Comparison of ENCODE assay signal across 1 cellular context in the genomic region with DNA sequence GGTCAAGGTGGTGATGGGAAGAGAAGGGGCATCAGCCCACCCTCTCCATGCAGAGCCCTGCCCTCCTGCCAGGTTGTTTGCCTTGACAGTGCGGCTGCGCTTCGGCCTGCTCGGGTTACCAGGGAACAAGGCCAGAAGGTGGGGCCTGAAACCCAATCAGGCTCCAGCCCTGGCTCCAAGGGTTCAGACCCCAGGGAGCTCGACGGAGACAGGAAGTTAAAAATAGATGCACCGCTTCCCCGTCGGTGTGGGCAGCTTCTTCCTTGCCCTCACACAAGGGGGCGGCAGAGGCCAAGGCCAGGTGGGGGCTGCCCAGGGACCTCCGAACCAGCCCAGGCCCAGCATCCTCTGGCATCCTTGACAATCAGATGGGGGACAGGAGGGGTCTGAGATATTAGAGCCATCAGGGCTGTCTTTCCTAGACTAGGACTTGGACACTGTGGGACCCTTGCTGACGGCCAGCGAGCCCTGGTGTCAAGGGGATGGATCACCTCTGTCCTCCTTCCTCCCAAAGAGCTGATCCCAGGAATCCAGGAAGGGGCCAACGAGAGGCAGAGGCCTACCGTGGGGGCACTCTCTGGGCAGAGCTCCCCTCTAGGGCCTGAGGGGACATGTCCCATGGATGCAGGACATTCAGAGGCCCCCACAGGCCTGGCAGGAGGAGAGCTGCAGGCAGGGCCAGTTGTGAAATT.
A peak's percentile ranks its signal among the peaks of the same experiment; 100 is the strongest.
TF ChIP-seq lines count a peak whose summit lies in the region.

No MANE protein-coding gene starts in this region.

TF ChIP-seq in HepG2, 621 proteins besides CTCF, POLR2A, EP300 and RAD21 (continued from another document and continues in another):
- TF ChIP-seq, protein P1, sequence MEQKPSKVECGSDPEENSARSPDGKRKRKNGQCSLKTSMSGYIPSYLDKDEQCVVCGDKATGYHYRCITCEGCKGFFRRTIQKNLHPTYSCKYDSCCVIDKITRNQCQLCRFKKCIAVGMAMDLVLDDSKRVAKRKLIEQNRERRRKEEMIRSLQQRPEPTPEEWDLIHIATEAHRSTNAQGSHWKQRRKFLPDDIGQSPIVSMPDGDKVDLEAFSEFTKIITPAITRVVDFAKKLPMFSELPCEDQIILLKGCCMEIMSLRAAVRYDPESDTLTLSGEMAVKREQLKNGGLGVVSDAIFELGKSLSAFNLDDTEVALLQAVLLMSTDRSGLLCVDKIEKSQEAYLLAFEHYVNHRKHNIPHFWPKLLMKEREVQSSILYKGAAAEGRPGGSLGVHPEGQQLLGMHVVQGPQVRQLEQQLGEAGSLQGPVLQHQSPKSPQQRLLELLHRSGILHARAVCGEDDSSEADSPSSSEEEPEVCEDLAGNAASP (CRISPR knock-in tag; IDR thresholded peaks at IDR 0.05; ENCODE audit: borderline replicate concordance): 0 out of 2 replicates have a peak, but pooled peaks have one; percentile 40
- no peak for TF ChIP-seq HES4 (CRISPR knock-in tag; IDR thresholded peaks at IDR 0.05; ENCODE audit: borderline replicate concordance)
- TF ChIP-seq SSRP1 (CRISPR knock-in tag; IDR thresholded peaks at IDR 0.05): no peak
- no peak for TF ChIP-seq ZNF775 (CRISPR knock-in tag; IDR thresholded peaks at IDR 0.05; ENCODE audit: borderline replicate concordance)
- TF ChIP-seq ZSCAN29 (CRISPR knock-in tag; conservative IDR thresholded peaks at IDR 0.05): peak; percentile 40; the same call in 1 of the 2 replicates
- TF ChIP-seq JUNB (CRISPR knock-in tag; IDR thresholded peaks at IDR 0.05; ENCODE audit: borderline replicate concordance): no peak
- no peak; the same call in 1 of the 2 replicates for TF ChIP-seq PPARG (CRISPR knock-in tag; conservative IDR thresholded peaks at IDR 0.05)
- TF ChIP-seq FIP1L1 (IDR thresholded peaks at IDR 0.05; ENCODE audit: borderline replicate concordance, insufficient read depth, low read depth, low read length): no peak
- TF ChIP-seq ZNF235 (CRISPR knock-in tag; IDR thresholded peaks at IDR 0.05; ENCODE audit: borderline replicate concordance): no peak
- TF ChIP-seq IRX3 (CRISPR knock-in tag; IDR thresholded peaks at IDR 0.05; ENCODE audit: borderline replicate concordance, low read depth): no peak
- no peak; the same call in 1 of the 2 replicates for TF ChIP-seq FOXK1 (CRISPR knock-in tag; IDR thresholded peaks at IDR 0.05; ENCODE audit: borderline replicate concordance, low read depth)
- peak; percentile 75 for TF ChIP-seq KDM2A (CRISPR knock-in tag; IDR thresholded peaks at IDR 0.05; ENCODE audit: borderline replicate concordance, low read depth)
- no peak for TF ChIP-seq PLRG1 (conservative IDR thresholded peaks at IDR 0.05)
- TF ChIP-seq, protein P2, sequence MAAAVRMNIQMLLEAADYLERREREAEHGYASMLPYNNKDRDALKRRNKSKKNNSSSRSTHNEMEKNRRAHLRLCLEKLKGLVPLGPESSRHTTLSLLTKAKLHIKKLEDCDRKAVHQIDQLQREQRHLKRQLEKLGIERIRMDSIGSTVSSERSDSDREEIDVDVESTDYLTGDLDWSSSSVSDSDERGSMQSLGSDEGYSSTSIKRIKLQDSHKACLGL (CRISPR knock-in tag; IDR thresholded peaks at IDR 0.05): no peak
- TF ChIP-seq KDM5A (IDR thresholded peaks at IDR 0.05; ENCODE audit: borderline replicate concordance, low read length): no peak
- no peak for TF ChIP-seq SOX13 (IDR thresholded peaks at IDR 0.05)
- TF ChIP-seq SOX13 (CRISPR knock-in tag; conservative IDR thresholded peaks at IDR 0.05 in 1 of 2, IDR thresholded peaks at IDR 0.05 in 1 of 2): 0 out of 4 replicates have a peak, but pooled peaks of 1 of the 2 experiments have one; percentile 25
- peak; percentile 53; the same call in 1 of the 2 replicates for TF ChIP-seq SAP130 (CRISPR knock-in tag; IDR thresholded peaks at IDR 0.05; ENCODE audit: low read depth)
- TF ChIP-seq ISX (CRISPR knock-in tag; conservative IDR thresholded peaks at IDR 0.05): no peak
- no peak for TF ChIP-seq ZNF781 (CRISPR knock-in tag; IDR thresholded peaks at IDR 0.05; ENCODE audit: borderline replicate concordance, not compliant biosample characterization)
- TF ChIP-seq, protein P3, sequence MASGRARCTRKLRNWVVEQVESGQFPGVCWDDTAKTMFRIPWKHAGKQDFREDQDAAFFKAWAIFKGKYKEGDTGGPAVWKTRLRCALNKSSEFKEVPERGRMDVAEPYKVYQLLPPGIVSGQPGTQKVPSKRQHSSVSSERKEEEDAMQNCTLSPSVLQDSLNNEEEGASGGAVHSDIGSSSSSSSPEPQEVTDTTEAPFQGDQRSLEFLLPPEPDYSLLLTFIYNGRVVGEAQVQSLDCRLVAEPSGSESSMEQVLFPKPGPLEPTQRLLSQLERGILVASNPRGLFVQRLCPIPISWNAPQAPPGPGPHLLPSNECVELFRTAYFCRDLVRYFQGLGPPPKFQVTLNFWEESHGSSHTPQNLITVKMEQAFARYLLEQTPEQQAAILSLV (CRISPR knock-in tag; IDR thresholded peaks at IDR 0.05; ENCODE audit: borderline replicate concordance): no peak
- peak; percentile 91; the same call in 1 of the 2 replicates for TF ChIP-seq ZNF572 (CRISPR knock-in tag; IDR thresholded peaks at IDR 0.05)
- TF ChIP-seq NR2F2 (IDR thresholded peaks at IDR 0.05; ENCODE audit: borderline replicate concordance, low read depth): no peak
- 0 out of 2 replicates have a peak, but pooled peaks have one; percentile 10 for TF ChIP-seq MYC (CRISPR knock-in tag; IDR thresholded peaks at IDR 0.05; ENCODE audit: borderline replicate concordance)
- TF ChIP-seq RFXAP (CRISPR knock-in tag; IDR thresholded peaks at IDR 0.05; ENCODE audit: borderline replicate concordance): peak; percentile 89
- peak; percentile 64 for TF ChIP-seq GABPB1 (CRISPR knock-in tag; IDR thresholded peaks at IDR 0.05)
- no peak for TF ChIP-seq NFIC (IDR thresholded peaks at IDR 0.05; ENCODE audit: low read length)
- no peak for TF ChIP-seq NFE2 (CRISPR knock-in tag; IDR thresholded peaks at IDR 0.05)
- TF ChIP-seq, protein P4, sequence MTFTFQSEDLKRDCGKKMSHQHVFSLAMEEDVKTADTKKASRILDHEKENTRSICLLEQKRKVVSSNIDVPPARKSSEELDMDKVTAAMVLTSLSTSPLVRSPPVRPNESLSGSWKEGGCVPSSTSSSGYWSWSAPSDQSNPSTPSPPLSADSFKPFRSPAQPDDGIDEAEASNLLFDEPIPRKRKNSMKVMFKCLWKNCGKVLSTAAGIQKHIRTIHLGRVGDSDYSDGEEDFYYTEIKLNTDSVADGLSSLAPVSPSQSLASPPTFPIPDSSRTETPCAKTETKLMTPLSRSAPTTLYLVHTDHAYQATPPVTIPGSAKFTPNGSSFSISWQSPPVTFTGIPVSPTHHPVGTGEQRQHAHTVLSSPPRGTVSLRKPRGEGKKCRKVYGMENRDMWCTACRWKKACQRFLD (CRISPR knock-in tag; IDR thresholded peaks at IDR 0.05; ENCODE audit: borderline replicate concordance): no peak
- TF ChIP-seq RAD51 (IDR thresholded peaks at IDR 0.05; ENCODE audit: borderline replicate concordance): no peak
- no peak for TF ChIP-seq ATRX (CRISPR knock-in tag; IDR thresholded peaks at IDR 0.05; ENCODE audit: borderline replicate concordance)
- TF ChIP-seq, protein P5, sequence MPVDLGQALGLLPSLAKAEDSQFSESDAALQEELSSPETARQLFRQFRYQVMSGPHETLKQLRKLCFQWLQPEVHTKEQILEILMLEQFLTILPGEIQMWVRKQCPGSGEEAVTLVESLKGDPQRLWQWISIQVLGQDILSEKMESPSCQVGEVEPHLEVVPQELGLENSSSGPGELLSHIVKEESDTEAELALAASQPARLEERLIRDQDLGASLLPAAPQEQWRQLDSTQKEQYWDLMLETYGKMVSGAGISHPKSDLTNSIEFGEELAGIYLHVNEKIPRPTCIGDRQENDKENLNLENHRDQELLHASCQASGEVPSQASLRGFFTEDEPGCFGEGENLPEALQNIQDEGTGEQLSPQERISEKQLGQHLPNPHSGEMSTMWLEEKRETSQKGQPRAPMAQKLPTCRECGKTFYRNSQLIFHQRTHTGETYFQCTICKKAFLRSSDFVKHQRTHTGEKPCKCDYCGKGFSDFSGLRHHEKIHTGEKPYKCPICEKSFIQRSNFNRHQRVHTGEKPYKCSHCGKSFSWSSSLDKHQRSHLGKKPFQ (CRISPR knock-in tag; IDR thresholded peaks at IDR 0.05; ENCODE audit: insufficient replicate concordance): no peak
- no peak for TF ChIP-seq GTF2F1 (IDR thresholded peaks at IDR 0.05; ENCODE audit: low read length)
- TF ChIP-seq SIN3B (IDR thresholded peaks at IDR 0.05; ENCODE audit: low read length): no peak
- TF ChIP-seq, protein P6, sequence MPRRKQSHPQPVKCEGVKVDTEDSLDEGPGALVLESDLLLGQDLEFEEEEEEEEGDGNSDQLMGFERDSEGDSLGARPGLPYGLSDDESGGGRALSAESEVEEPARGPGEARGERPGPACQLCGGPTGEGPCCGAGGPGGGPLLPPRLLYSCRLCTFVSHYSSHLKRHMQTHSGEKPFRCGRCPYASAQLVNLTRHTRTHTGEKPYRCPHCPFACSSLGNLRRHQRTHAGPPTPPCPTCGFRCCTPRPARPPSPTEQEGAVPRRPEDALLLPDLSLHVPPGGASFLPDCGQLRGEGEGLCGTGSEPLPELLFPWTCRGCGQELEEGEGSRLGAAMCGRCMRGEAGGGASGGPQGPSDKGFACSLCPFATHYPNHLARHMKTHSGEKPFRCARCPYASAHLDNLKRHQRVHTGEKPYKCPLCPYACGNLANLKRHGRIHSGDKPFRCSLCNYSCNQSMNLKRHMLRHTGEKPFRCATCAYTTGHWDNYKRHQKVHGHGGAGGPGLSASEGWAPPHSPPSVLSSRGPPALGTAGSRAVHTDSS (CRISPR knock-in tag; conservative IDR thresholded peaks at IDR 0.05): no peak
- TF ChIP-seq, protein P7, sequence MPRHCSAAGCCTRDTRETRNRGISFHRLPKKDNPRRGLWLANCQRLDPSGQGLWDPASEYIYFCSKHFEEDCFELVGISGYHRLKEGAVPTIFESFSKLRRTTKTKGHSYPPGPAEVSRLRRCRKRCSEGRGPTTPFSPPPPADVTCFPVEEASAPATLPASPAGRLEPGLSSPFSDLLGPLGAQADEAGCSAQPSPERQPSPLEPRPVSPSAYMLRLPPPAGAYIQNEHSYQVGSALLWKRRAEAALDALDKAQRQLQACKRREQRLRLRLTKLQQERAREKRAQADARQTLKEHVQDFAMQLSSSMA (CRISPR knock-in tag; IDR thresholded peaks at IDR 0.05): no peak
- TF ChIP-seq GATA4 (IDR thresholded peaks at IDR 0.05; ENCODE audit: borderline replicate concordance, low read depth): no peak
- no peak for TF ChIP-seq HNRNPH1 (optimal IDR thresholded peaks at IDR 0.05; ENCODE audit: low read depth, low read length)
- peak; percentile 62; the same call in 1 of the 2 replicates for TF ChIP-seq ZNF501 (CRISPR knock-in tag; IDR thresholded peaks at IDR 0.05)
- TF ChIP-seq ZNF205 (CRISPR knock-in tag; IDR thresholded peaks at IDR 0.05): no peak
- no peak for TF ChIP-seq NBN (conservative IDR thresholded peaks at IDR 0.05)
- TF ChIP-seq, protein P8, sequence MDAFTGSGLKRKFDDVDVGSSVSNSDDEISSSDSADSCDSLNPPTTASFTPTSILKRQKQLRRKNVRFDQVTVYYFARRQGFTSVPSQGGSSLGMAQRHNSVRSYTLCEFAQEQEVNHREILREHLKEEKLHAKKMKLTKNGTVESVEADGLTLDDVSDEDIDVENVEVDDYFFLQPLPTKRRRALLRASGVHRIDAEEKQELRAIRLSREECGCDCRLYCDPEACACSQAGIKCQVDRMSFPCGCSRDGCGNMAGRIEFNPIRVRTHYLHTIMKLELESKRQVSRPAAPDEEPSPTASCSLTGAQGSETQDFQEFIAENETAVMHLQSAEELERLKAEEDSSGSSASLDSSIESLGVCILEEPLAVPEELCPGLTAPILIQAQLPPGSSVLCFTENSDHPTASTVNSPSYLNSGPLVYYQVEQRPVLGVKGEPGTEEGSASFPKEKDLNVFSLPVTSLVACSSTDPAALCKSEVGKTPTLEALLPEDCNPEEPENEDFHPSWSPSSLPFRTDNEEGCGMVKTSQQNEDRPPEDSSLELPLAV (CRISPR knock-in tag; conservative IDR thresholded peaks at IDR 0.05; ENCODE audit: low read depth): no peak
- no peak for TF ChIP-seq BHLHE40 (IDR thresholded peaks at IDR 0.05; ENCODE audit: low read length)
- TF ChIP-seq, protein P9, sequence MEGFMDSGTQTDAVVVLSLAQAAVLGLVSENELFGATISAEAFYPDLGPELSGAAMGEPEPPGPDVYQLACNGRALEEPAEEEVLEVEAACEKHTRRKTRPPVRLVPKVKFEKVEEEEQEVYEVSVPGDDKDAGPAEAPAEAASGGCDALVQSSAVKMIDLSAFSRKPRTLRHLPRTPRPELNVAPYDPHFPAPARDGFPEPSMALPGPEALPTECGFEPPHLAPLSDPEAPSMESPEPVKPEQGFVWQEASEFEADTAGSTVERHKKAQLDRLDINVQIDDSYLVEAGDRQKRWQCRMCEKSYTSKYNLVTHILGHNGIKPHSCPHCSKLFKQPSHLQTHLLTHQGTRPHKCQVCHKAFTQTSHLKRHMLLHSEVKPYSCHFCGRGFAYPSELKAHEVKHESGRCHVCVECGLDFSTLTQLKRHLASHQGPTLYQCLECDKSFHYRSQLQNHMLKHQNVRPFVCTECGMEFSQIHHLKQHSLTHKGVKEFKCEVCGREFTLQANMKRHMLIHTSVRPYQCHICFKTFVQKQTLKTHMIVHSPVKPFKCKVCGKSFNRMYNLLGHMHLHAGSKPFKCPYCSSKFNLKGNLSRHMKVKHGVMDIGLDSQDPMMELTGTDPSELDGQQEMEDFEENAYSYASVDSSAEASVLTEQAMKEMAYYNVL (CRISPR knock-in tag; IDR thresholded peaks at IDR 0.05; ENCODE audit: borderline replicate concordance): peak; percentile 59; the same call in 1 of the 2 replicates
